Comparison of ENCODE assay signal across 10 cellular contexts in the genomic region with DNA sequence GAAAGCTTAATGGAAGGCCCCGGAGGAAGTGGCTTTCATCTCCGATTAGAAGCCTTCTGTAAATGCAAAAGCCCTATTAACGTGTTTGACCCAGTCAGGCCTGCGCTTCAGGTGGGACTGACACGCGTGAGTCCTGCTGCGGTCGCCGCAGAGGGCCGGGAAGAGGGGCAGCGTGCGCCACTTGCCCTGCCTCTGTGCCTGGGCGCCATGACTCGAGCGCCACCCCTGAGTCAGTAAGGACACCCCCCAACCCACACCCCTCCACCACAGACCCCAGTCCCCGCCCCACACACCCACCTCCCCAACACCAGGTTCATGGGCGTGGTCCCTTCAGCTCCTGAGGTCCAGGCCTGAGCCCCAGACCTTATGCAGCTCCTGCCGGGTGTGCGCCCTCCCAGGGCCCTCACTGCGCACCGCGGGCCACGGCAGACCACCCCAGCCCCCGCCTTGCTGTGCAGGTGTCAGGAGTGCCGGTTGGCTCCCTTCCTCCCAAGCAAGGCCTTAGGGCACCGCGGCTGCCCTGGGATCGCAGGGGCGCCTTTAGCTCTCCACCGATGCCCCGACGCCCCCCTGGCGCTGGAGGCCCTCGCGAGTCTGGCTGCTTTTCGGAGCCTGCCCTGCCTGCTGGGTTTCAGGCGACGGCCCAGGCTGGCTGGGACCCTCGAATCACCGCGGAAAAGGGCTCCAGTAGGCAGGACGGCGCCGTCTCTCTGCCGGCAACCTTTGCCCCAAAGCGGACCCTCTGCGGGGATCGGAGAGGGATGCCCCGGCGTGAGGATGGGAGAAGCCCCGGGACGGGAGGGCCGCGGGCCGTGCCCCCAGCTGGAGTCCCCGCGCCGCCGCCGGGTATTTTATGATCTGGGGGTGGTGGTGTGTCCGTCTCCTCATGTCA. TPM values are rescaled to one million over a fixed set of nuclear protein-coding genes. Genes with fewer than 3 reads are reported as not detected.
DNase-seq lines count a peak whose midpoint lies in the region; ATAC-seq and TF ChIP-seq lines count a peak whose summit lies in the region.
"Had no signal": no experiment of that assay in that cellular context is flagged by ENCODE, and none has a peak within 500 bp of the region (broad histone marks: within the 10 kb centered on the region; RNA-seq: fewer than 3 reads in every experiment).

No MANE protein-coding gene starts in this region.

- TF ChIP-seq CTCF in WTC11 (IDR thresholded peaks at IDR 0.05) (no peak), sigmoid colon (IDR thresholded peaks at IDR 0.05) (no peak)

- no peak for TF ChIP-seq EP300 in sigmoid colon (IDR thresholded peaks at IDR 0.05)

- peaks cover 4% of the 10 kb centered on the region; the same call in 1 of the 2 replicates for H3K9me3 Mint-ChIP-seq in WTC11
- no peaks in the 10 kb centered on the region for H3K9me3 Mint-ChIP-seq in activated T-helper 1 cell treated with anti-CD3 and anti-CD28 coated beads, Interleukin-12 subunit alpha, Interleukin-12 subunit beta, Interleukin-2, Interleukin-4 antibody, amounts not matched to agents 30 ng/mL and 10 ng/mL and 1 ng/mL, durations not matched to agents 14 hours and 24 hours and 36 hours

- H3K27ac ChIP-seq in BLaER1, result no peak overlapping the region
- H3K27ac ChIP-seq in iPS-18a (ENCODE audit: low read length), result no peak overlapping the region
- H3K27ac ChIP-seq in sigmoid colon, result peak overlapping the region in 2 of 4 donors; percentile 24 to 50

- peaks cover 73% of the 10 kb centered on the region for H3K27me3 ChIP-seq in BLaER1
- H3K27me3 ChIP-seq in iPS-18a (ENCODE audit: control insufficient read depth, insufficient read depth, low read length), result peaks cover 25% of the 10 kb centered on the region
- H3K27me3 ChIP-seq in sigmoid colon, result peaks cover 22 to 46% (median 28%) of the 10 kb centered on the region in 3 donors

- H3K4me2 ChIP-seq in BLaER1, result peak overlapping the region; percentile 43

- H3K9ac ChIP-seq in BLaER1, result no peak overlapping the region
- H3K9ac ChIP-seq in iPS-18a (ENCODE audit: low read length), result no peak overlapping the region

- H3K36me3 ChIP-seq in BLaER1 (no peaks in the 10 kb centered on the region), iPS-18a (ENCODE audit: control insufficient read depth, low read depth, low read length) (peaks cover 9% of the 10 kb centered on the region), sigmoid colon (no peaks in the 10 kb centered on the region)

- H4K20me1 ChIP-seq in BLaER1, result peaks cover 48% of the 10 kb centered on the region; the same call in 1 of the 2 replicates

- H3K4me1 Mint-ChIP-seq in WTC11, result peaks cover 24% of the 10 kb centered on the region
- peaks cover 5% of the 10 kb centered on the region for H3K4me1 Mint-ChIP-seq in activated T-helper 1 cell treated with anti-CD3 and anti-CD28 coated beads, Interleukin-12 subunit alpha, Interleukin-12 subunit beta, Interleukin-2, Interleukin-4 antibody, amounts not matched to agents 30 ng/mL and 10 ng/mL and 1 ng/mL, durations not matched to agents 14 hours and 24 hours and 36 hours (ENCODE audit: low read depth)

- no peak for TF ChIP-seq POLR2A in sigmoid colon (IDR thresholded peaks at IDR 0.05)

- no peak overlapping the region for H3K4me3 ChIP-seq in BLaER1
- H3K4me3 ChIP-seq in iPS-18a (ENCODE audit: low read length), result peak overlapping the region; percentile 14
- peak overlapping the region in 3 of 4 donors; percentile 36 to 51 (median 50) for H3K4me3 ChIP-seq in sigmoid colon

- DNase-seq in WTC11 (ENCODE audit: low spot score), result peak; percentile 34
- DNase-seq in sigmoid colon, result no peak
- no peak for DNase-seq in activated T-helper 1 cell treated with anti-CD3 and anti-CD28 coated beads, Interleukin-12 subunit alpha, Interleukin-12 subunit beta, Interleukin-2, Interleukin-4 antibody, amounts not matched to agents 30 ng/mL and 10 ng/mL and 1 ng/mL, durations not matched to agents 14 hours and 24 hours and 36 hours (ENCODE audit: low spot score)
- no peak for DNase-seq in CD1c-positive myeloid dendritic cell (ENCODE audit: extremely low spot score)

- H3K4me1 ChIP-seq in BLaER1 (peaks cover 11% of the 10 kb centered on the region), iPS-18a (ENCODE audit: control insufficient read depth, low read depth, low read length) (peaks cover 3% of the 10 kb centered on the region), sigmoid colon (peaks cover 0 to 35% (median 31%) of the 10 kb centered on the region in 4 donors)

- no peak for ATAC-seq in WTC11
- no peak for ATAC-seq in HG02938 (IDR thresholded peaks at IDR 0.05; ENCODE audit: unreplicated experiment)
- no peak for ATAC-seq in HG03354 (IDR thresholded peaks at IDR 0.05; ENCODE audit: poor library complexity, severe bottlenecking, unreplicated experiment)

- POLR2A ChIA-PET in WTC11 (lab: Charles Lee), result no interaction called here

- peaks cover 25% of the 10 kb centered on the region for H3K27me3 Mint-ChIP-seq in WTC11 (ENCODE audit: low read depth)
- H3K27me3 Mint-ChIP-seq in activated T-helper 1 cell treated with anti-CD3 and anti-CD28 coated beads, Interleukin-12 subunit alpha, Interleukin-12 subunit beta, Interleukin-2, Interleukin-4 antibody, amounts not matched to agents 30 ng/mL and 10 ng/mL and 1 ng/mL, durations not matched to agents 14 hours and 24 hours and 36 hours (ENCODE audit: insufficient read depth), result peaks cover 29% of the 10 kb centered on the region

- 14 to 18% methylated on average over 61 of the region's 61 CpGs for WGBS in sigmoid colon, 2 donors

- no peak overlapping the region for H3K27ac Mint-ChIP-seq in WTC11
- H3K27ac Mint-ChIP-seq in activated T-helper 1 cell treated with anti-CD3 and anti-CD28 coated beads, Interleukin-12 subunit alpha, Interleukin-12 subunit beta, Interleukin-2, Interleukin-4 antibody, amounts not matched to agents 30 ng/mL and 10 ng/mL and 1 ng/mL, durations not matched to agents 14 hours and 24 hours and 36 hours, result no peak overlapping the region
- H3K27ac Mint-ChIP-seq: activated naive CD8-positive, alpha-beta T cell had no signal

- CTCF ChIA-PET in WTC11 (lab: Charles Lee), result interaction anchor here (0.6 to 4.4 kb wide), 26 partner anchors 15 to 418 kb away, joined by 3 to 46 read pairs (median 4); a partner anchor contains a TSS

- intact Hi-C loops in sigmoid colon (cut with DNase I), result loop anchor here (1.0 kb wide), 2 partner anchors 257 to 325 kb away; no protein-coding TSS in a partner anchor
- intact Hi-C loops in activated T-helper 1 cell treated with anti-CD3 and anti-CD28 coated beads, Interleukin-12 subunit alpha, Interleukin-12 subunit beta, Interleukin-2, Interleukin-4 antibody, amounts not matched to agents 30 ng/mL and 10 ng/mL and 1 ng/mL, durations not matched to agents 14 hours and 24 hours and 36 hours (cut with micrococcal nuclease), result no loop called here

- H3K36me3 Mint-ChIP-seq in WTC11, result peaks cover 12% of the 10 kb centered on the region
- H3K36me3 Mint-ChIP-seq in activated T-helper 1 cell treated with anti-CD3 and anti-CD28 coated beads, Interleukin-12 subunit alpha, Interleukin-12 subunit beta, Interleukin-2, Interleukin-4 antibody, amounts not matched to agents 30 ng/mL and 10 ng/mL and 1 ng/mL, durations not matched to agents 14 hours and 24 hours and 36 hours (ENCODE audit: low read depth), result no peaks in the 10 kb centered on the region
- H3K36me3 Mint-ChIP-seq: activated naive CD8-positive, alpha-beta T cell had no signal

- H3K4me3 Mint-ChIP-seq in WTC11, result peak overlapping the region; percentile 73
- H3K4me3 Mint-ChIP-seq in activated T-helper 1 cell treated with anti-CD3 and anti-CD28 coated beads, Interleukin-12 subunit alpha, Interleukin-12 subunit beta, Interleukin-2, Interleukin-4 antibody, amounts not matched to agents 30 ng/mL and 10 ng/mL and 1 ng/mL, durations not matched to agents 14 hours and 24 hours and 36 hours, result no peak overlapping the region

- no peaks in the 10 kb centered on the region for H3K9me3 ChIP-seq in BLaER1
- H3K9me3 ChIP-seq in iPS-18a (ENCODE audit: control insufficient read depth, low read depth, low read length), result no peaks in the 10 kb centered on the region
- H3K9me3 ChIP-seq in sigmoid colon, result no peaks in the 10 kb centered on the region

TF ChIP-seq in WTC11, 78 proteins besides CTCF, POLR2A, EP300 and RAD21:
- TF ChIP-seq FOXP1 (CRISPR knock-in tag; IDR thresholded peaks at IDR 0.05; ENCODE audit: borderline replicate concordance) (peak; percentile 33; the same call in 1 of the 2 replicates), ZBTB21 (CRISPR knock-in tag; IDR thresholded peaks at IDR 0.05; ENCODE audit: borderline replicate concordance) (0 out of 2 replicates have a peak, but pooled peaks have one; percentile 34), TP53 (CRISPR knock-in tag; IDR thresholded peaks at IDR 0.05) (0 out of 2 replicates have a peak, but pooled peaks have one; percentile 42), MAX (CRISPR knock-in tag; IDR thresholded peaks at IDR 0.05) (peak; percentile 48), IRF2 (CRISPR knock-in tag; IDR thresholded peaks at IDR 0.05; ENCODE audit: borderline replicate concordance, low read depth) (no peak), KAT7 (CRISPR knock-in tag; IDR thresholded peaks at IDR 0.05; ENCODE audit: borderline replicate concordance) (0 out of 2 replicates have a peak, but pooled peaks have one; percentile 30)
- TF ChIP-seq, protein P1, sequence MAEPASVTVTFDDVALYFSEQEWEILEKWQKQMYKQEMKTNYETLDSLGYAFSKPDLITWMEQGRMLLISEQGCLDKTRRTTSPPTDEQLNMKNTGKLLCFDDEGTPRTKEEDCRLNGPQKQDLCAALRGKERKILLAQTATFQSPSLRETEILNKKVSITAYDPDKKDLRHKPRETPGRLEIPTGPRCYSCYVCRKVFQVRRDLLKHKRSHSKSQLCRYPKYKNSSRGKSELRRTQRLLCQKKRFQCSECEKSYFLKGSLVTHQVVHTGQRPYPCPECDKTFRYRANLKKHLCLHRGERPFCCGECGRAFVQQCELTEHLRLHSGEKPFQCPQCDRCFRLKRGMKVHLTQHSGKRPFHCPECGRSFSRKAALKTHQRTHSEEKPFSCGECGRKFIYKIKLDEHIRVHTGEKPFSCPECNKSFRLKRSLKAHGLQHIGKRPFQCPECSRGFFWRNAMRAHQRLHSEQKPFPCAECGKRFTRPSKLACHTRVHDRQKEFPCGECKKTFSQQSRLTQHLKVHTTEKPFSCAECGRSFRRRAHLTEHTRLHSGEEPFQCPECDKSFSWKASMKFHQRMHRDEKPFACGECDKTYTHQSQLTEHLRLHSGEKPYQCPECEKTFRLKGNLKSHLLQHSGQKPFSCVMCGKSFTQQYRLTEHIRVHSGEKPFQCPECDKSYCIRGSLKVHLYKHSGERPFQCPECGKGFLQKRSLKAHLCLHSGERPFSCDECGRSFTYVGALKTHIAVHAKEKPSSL (CRISPR knock-in tag; conservative IDR thresholded peaks at IDR 0.05), result no peak

RNA-seq across cellular contexts. Expression of gene OLFM1, which starts 0.6 kb away (rescaled TPM):
- total RNA-seq in WTC11 (2021), result 31.8 to 37.6 TPM (median 31.9 TPM) in 3 replicates
- 10 to 100 TPM; 13.3 to 19.3 (median 17.2) TPM for total RNA-seq in sigmoid colon
- polyA plus RNA-seq in sigmoid colon, result 10 to 100 TPM in 1 of 3 donors, 1 to 10 TPM in 2; 1.2 to 13.6 (median 4.2) TPM
- total RNA-seq in activated T-helper 1 cell treated with anti-CD3 and anti-CD28 coated beads, Interleukin-12 subunit alpha, Interleukin-12 subunit beta, Interleukin-2, Interleukin-4 antibody, amounts not matched to agents 30 ng/mL and 10 ng/mL and 1 ng/mL, durations not matched to agents 14 hours and 24 hours and 36 hours, result 0.47 and 0.66 TPM in 2 replicates
- total RNA-seq: MCF 10A had no signal
